9 cellular contexts compared by ENCODE assay signal in genomic region chr1:99264201-99265021, GRCh38. TPM values are rescaled to one million over a fixed set of nuclear protein-coding genes. Genes with fewer than 3 reads are reported as not detected.
A peak's percentile ranks its signal among the peaks of the same experiment; 100 is the strongest.
DNase-seq lines count a peak whose midpoint lies in the region; ATAC-seq and TF ChIP-seq lines count a peak whose summit lies in the region.
"Had no signal": no experiment of that assay in that cellular context is flagged by ENCODE, and none has a peak within 500 bp of the region (broad histone marks: within the 10 kb centered on the region; RNA-seq: fewer than 3 reads in every experiment).

A gene with protein sequence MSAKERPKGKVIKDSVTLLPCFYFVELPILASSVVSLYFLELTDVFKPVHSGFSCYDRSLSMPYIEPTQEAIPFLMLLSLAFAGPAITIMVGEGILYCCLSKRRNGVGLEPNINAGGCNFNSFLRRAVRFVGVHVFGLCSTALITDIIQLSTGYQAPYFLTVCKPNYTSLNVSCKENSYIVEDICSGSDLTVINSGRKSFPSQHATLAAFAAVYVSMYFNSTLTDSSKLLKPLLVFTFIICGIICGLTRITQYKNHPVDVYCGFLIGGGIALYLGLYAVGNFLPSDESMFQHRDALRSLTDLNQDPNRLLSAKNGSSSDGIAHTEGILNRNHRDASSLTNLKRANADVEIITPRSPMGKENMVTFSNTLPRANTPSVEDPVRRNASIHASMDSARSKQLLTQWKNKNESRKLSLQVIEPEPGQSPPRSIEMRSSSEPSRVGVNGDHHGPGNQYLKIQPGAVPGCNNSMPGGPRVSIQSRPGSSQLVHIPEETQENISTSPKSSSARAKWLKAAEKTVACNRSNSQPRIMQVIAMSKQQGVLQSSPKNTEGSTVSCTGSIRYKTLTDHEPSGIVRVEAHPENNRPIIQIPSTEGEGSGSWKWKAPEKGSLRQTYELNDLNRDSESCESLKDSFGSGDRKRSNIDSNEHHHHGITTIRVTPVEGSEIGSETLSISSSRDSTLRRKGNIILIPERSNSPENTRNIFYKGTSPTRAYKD (plus strand): TSS chr1:99264492. CDS start chr1:99264594, 102 bp downstream.

- H2BK120ac ChIP-seq in mesendoderm (ENCODE audit: low read depth, low read length): no peak within 1 kb of the TSS

- DNase-seq in activated CD4-positive, alpha-beta T cell treated with anti-CD3 and anti-CD28 coated beads, Interleukin-2, amount 50 U/mL, for 48 hours: peak; percentile 4 to 8
- DNase-seq in activated CD4-positive, alpha-beta T cell treated with anti-CD3 and anti-CD28 coated beads, Interleukin-2, amount 10 ng/mL, durations not matched to agents 7 days and 5 days: no peak
- DNase-seq in RWPE1 (ENCODE audit: low spot score) (peak; percentile 5), epithelial cell of proximal tubule (ENCODE audit: low read depth) (no peak), mesendoderm (peak; percentile 76), transverse colon (peak; percentile 12)
- DNase-seq in activated naive CD4-positive, alpha-beta T cell (lab: John Stamatoyannopoulos, UW): no peak
- DNase-seq: activated B cell treated with CpG ODN at 0.5 μM for 24 hours had no signal

- peak within 1 kb of the TSS; percentile 28 for H3K9ac ChIP-seq in mesendoderm (ENCODE audit: low read length)

- no peak within 1 kb of the TSS for H3K18ac ChIP-seq in mesendoderm (ENCODE audit: low read length)

- H2BK15ac ChIP-seq in mesendoderm (replicated peaks; ENCODE audit: low read depth): no peak within 1 kb of the TSS

- in situ Hi-C loops in transverse colon (cut with MboI; ENCODE audit: low pct_ligation_motif_present in 1 of 4, low pct_unique_long_range_greater_than_20kb in 1 of 4, low sequenced_read_pairs in 3 of 4): no loop called here

- H3K9me3 ChIP-seq in transverse colon: no peaks in the 10 kb centered on the region

- H3K27me3 Mint-ChIP-seq in activated CD4-positive, alpha-beta T cell treated with anti-CD3 and anti-CD28 coated beads, Interleukin-2, amount 10 ng/mL, durations not matched to agents 7 days and 5 days: peaks cover 38% of the 10 kb centered on the region

- no peak within 1 kb of the TSS for H3K4ac ChIP-seq in mesendoderm (ENCODE audit: low read depth, low read length)

- no peak for TF ChIP-seq EP300 in transverse colon (IDR thresholded peaks at IDR 0.05; ENCODE audit: low read depth)

- H3K4me1 Mint-ChIP-seq in activated CD4-positive, alpha-beta T cell treated with anti-CD3 and anti-CD28 coated beads, Interleukin-2, amount 10 ng/mL, durations not matched to agents 7 days and 5 days: no peaks in the 10 kb centered on the region
- H3K4me1 Mint-ChIP-seq: activated B cell treated with CpG ODN at 0.5 μM for 24 hours had no signal

- no peaks in the 10 kb centered on the region for H3K27me3 ChIP-seq in mesendoderm (ENCODE audit: insufficient read depth, low read length, poor library complexity)
- H3K27me3 ChIP-seq in transverse colon: peaks cover 28% of the 10 kb centered on the region

- WGBS in mesendoderm (ENCODE audit: extremely low coverage, insufficient coverage, low lambda C conversion rate): no CpG with 5 or more reads among the region's 51 CpGs
- WGBS in transverse colon (ENCODE audit: low coverage in 1 of 2), 2 donors: 6 to 40% methylated on average over 1 to 51 of the region's 51 CpGs

- H3K23ac ChIP-seq in mesendoderm (ENCODE audit: low read length): no peak within 1 kb of the TSS

- intact Hi-C loops in transverse colon (cut with DNase I; ENCODE audit: low total_unique reads): no loop called here

- H3K4me1 ChIP-seq in mesendoderm (ENCODE audit: control insufficient read depth, low read depth, low read length) (no peaks in the 10 kb centered on the region), transverse colon (peaks cover 0 to 5% (median 0%) of the 10 kb centered on the region in 4 donors)

- no peak within 1 kb of the TSS for H3K4me3 Mint-ChIP-seq in activated CD4-positive, alpha-beta T cell treated with anti-CD3 and anti-CD28 coated beads, Interleukin-2, amount 10 ng/mL, durations not matched to agents 7 days and 5 days
- H3K4me3 Mint-ChIP-seq: activated B cell treated with CpG ODN at 0.5 μM for 24 hours had no signal

- TF ChIP-seq CTCF in RWPE1 (conservative IDR thresholded peaks at IDR 0.05; ENCODE audit: low read depth) (no peak), epithelial cell of proximal tubule (conservative IDR thresholded peaks at IDR 0.05; ENCODE audit: low read depth, low read length) (no peak), transverse colon (IDR thresholded peaks at IDR 0.05) (no peak)

- CTCF ChIA-PET in activated CD4-positive, alpha-beta T cell treated with anti-CD3 and anti-CD28 coated beads, Interleukin-2, amount 10 ng/mL, durations not matched to agents 7 days and 5 days (lab: Charles Lee): no interaction called here
- CTCF ChIA-PET in RWPE1 (lab: Yijun Ruan, JAX): no interaction called here

- H3K79me2 ChIP-seq in mesendoderm (ENCODE audit: control insufficient read depth, insufficient read depth, low read length): no peaks in the 10 kb centered on the region

- no peaks in the 10 kb centered on the region for H3K36me3 Mint-ChIP-seq in activated CD4-positive, alpha-beta T cell treated with anti-CD3 and anti-CD28 coated beads, Interleukin-2, amount 10 ng/mL, durations not matched to agents 7 days and 5 days (ENCODE audit: low read depth)

- peak within 1 kb of the TSS; percentile 80 for H3K56ac ChIP-seq in mesendoderm (ENCODE audit: low read length)

- no peak within 1 kb of the TSS for H4K8ac ChIP-seq in mesendoderm (ENCODE audit: low read depth, low read length)

- no peaks in the 10 kb centered on the region for H3K9me3 Mint-ChIP-seq in activated CD4-positive, alpha-beta T cell treated with anti-CD3 and anti-CD28 coated beads, Interleukin-2, amount 10 ng/mL, durations not matched to agents 7 days and 5 days

- no peak within 1 kb of the TSS for H2BK5ac ChIP-seq in mesendoderm (ENCODE audit: low read length)

- peak within 1 kb of the TSS; percentile 91 for H3K4me2 ChIP-seq in mesendoderm (ENCODE audit: low read length)

- H2AK5ac ChIP-seq in mesendoderm (ENCODE audit: low read length): no peak within 1 kb of the TSS

- H3K27ac ChIP-seq in RWPE1: no peak within 1 kb of the TSS
- H3K27ac ChIP-seq in mesendoderm (ENCODE audit: low read depth, low read length): no peak within 1 kb of the TSS
- H3K27ac ChIP-seq in transverse colon: no peak within 1 kb of the TSS

- TF ChIP-seq POLR2A in transverse colon (IDR thresholded peaks at IDR 0.05): no peak

- POLR2A ChIA-PET in activated CD4-positive, alpha-beta T cell treated with anti-CD3 and anti-CD28 coated beads, Interleukin-2, amount 10 ng/mL, durations not matched to agents 7 days and 5 days (lab: Charles Lee): no interaction called here
- POLR2A ChIA-PET in RWPE1 (lab: Yijun Ruan, JAX; ENCODE audit: low non-redundant PET): no interaction called here

- H3K27ac Mint-ChIP-seq in activated CD4-positive, alpha-beta T cell treated with anti-CD3 and anti-CD28 coated beads, Interleukin-2, amount 10 ng/mL, durations not matched to agents 7 days and 5 days: no peak within 1 kb of the TSS
- H3K27ac Mint-ChIP-seq: activated B cell treated with CpG ODN at 0.5 μM for 24 hours had no signal

- no peak within 1 kb of the TSS for H4K5ac ChIP-seq in mesendoderm (ENCODE audit: low read length)

- H3K36me3 ChIP-seq in mesendoderm (ENCODE audit: control insufficient read depth, insufficient read depth, low read length) (no peaks in the 10 kb centered on the region), transverse colon (no peaks in the 10 kb centered on the region)

- peak within 1 kb of the TSS; percentile 49 for H3K4me3 ChIP-seq in epithelial cell of proximal tubule (ENCODE audit: low read depth, low read length)
- H3K4me3 ChIP-seq in mesendoderm (ENCODE audit: low read length): peak within 1 kb of the TSS; percentile 57
- peak within 1 kb of the TSS; percentile 1 to 39 (median 18) for H3K4me3 ChIP-seq in transverse colon

- no peaks in the 10 kb centered on the region for H3K79me1 ChIP-seq in mesendoderm (ENCODE audit: low read length)

- ATAC-seq in GM21529 (IDR thresholded peaks at IDR 0.05; ENCODE audit: unreplicated experiment): no peak

RNA-seq across cellular contexts. Expression of the gene that starts here (rescaled TPM):
- total RNA-seq in activated CD4-positive, alpha-beta T cell treated with anti-CD3 and anti-CD28 coated beads, Interleukin-2, amount 10 ng/mL, durations not matched to agents 7 days and 5 days: not detected
- total RNA-seq in epithelial cell of proximal tubule: 0.12 TPM in 1 of 2 replicates, not detected in the other
- 3.2 TPM for polyA plus RNA-seq in mesendoderm (2013, experiment 1 of 2)
- 3.7 TPM for polyA plus RNA-seq in mesendoderm (2013, experiment 2 of 2)
- total RNA-seq in transverse colon: 10 to 100 TPM in 1 of 4 donors, under 1 TPM in 3; 0.37 to 21.5 (median 0.68) TPM
- total RNA-seq: activated B cell treated with CpG ODN at 0.5 μM for 24 hours had no signal

Comparison
In these comparisons a context has a peak if more than half of its experiments do, and no peak if none do; other contexts are left out.
1. DNase-seq: peak in activated CD4-positive, alpha-beta T cell treated with anti-CD3 and anti-CD28 coated beads, Interleukin-2, amount 50 U/mL, for 48 hours (2 of 2), RWPE1 (single experiment), mesendoderm (single experiment) and transverse colon (single experiment); none in activated CD4-positive, alpha-beta T cell treated with anti-CD3 and anti-CD28 coated beads, Interleukin-2, amount 10 ng/mL, durations not matched to agents 7 days and 5 days (single experiment), epithelial cell of proximal tubule (single experiment) and activated naive CD4-positive, alpha-beta T cell (0 of 4).
2. Peak in every context shown above with its lines, with median percentiles within 50 percentile points of each other: H3K4me3 ChIP-seq.